1 cellular context compared by ENCODE assay signal in the genomic region with DNA sequence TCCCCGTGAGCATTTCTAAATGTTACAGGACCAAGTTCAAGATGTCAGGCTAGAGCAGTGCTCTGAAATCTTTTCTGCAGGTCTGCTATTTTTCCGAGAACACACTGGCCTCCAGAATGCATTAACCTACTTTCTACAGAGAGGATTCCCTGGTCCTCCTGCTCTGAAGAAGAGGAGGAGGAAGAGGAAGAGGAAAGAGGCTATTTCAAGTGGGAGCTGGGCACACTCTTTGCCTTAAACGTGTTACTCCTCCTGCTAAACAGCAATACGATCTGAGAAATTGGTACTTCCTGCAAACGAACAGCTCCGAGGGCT.
TF ChIP-seq lines count a peak whose summit lies in the region.

No MANE protein-coding gene starts in this region.

TF ChIP-seq in GM23338, 12 proteins besides CTCF, POLR2A, EP300 and RAD21 (continued from another document):
- TF ChIP-seq, protein P1, sequence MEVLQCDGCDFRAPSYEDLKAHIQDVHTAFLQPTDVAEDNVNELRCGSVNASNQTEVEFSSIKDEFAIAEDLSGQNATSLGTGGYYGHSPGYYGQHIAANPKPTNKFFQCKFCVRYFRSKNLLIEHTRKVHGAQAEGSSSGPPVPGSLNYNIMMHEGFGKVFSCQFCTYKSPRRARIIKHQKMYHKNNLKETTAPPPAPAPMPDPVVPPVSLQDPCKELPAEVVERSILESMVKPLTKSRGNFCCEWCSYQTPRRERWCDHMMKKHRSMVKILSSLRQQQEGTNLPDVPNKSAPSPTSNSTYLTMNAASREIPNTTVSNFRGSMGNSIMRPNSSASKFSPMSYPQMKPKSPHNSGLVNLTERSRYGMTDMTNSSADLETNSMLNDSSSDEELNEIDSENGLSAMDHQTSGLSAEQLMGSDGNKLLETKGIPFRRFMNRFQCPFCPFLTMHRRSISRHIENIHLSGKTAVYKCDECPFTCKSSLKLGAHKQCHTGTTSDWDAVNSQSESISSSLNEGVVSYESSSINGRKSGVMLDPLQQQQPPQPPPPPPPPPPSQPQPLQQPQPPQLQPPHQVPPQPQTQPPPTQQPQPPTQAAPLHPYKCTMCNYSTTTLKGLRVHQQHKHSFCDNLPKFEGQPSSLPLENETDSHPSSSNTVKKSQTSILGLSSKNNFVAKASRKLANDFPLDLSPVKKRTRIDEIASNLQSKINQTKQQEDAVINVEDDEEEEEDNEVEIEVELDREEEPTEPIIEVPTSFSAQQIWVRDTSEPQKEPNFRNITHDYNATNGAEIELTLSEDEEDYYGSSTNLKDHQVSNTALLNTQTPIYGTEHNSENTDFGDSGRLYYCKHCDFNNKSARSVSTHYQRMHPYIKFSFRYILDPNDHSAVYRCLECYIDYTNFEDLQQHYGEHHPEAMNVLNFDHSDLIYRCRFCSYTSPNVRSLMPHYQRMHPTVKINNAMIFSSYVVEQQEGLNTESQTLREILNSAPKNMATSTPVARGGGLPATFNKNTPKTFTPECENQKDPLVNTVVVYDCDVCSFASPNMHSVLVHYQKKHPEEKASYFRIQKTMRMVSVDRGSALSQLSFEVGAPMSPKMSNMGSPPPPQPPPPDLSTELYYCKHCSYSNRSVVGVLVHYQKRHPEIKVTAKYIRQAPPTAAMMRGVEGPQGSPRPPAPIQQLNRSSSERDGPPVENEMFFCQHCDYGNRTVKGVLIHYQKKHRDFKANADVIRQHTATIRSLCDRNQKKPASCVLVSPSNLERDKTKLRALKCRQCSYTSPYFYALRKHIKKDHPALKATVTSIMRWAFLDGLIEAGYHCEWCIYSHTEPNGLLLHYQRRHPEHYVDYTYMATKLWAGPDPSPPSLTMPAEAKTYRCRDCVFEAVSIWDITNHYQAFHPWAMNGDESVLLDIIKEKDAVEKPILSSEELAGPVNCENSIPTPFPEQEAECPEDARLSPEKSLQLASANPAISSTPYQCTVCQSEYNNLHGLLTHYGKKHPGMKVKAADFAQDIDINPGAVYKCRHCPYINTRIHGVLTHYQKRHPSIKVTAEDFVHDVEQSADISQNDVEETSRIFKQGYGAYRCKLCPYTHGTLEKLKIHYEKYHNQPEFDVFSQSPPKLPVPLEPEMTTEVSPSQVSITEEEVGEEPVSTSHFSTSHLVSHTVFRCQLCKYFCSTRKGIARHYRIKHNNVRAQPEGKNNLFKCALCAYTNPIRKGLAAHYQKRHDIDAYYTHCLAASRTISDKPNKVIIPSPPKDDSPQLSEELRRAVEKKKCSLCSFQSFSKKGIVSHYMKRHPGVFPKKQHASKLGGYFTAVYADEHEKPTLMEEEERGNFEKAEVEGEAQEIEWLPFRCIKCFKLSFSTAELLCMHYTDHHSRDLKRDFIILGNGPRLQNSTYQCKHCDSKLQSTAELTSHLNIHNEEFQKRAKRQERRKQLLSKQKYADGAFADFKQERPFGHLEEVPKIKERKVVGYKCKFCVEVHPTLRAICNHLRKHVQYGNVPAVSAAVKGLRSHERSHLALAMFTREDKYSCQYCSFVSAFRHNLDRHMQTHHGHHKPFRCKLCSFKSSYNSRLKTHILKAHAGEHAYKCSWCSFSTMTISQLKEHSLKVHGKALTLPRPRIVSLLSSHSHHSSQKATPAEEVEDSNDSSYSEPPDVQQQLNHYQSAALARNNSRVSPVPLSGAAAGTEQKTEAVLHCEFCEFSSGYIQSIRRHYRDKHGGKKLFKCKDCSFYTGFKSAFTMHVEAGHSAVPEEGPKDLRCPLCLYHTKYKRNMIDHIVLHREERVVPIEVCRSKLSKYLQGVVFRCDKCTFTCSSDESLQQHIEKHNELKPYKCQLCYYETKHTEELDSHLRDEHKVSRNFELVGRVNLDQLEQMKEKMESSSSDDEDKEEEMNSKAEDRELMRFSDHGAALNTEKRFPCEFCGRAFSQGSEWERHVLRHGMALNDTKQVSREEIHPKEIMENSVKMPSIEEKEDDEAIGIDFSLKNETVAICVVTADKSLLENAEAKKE (CRISPR knock-in tag; IDR thresholded peaks at IDR 0.05): no peak
- no peak for TF ChIP-seq EZH2phosphoT487 (IDR thresholded peaks at IDR 0.05; ENCODE audit: unreplicated experiment)
- no peak for TF ChIP-seq ZNF114 (CRISPR knock-in tag; IDR thresholded peaks at IDR 0.05)
- TF ChIP-seq, protein P2, sequence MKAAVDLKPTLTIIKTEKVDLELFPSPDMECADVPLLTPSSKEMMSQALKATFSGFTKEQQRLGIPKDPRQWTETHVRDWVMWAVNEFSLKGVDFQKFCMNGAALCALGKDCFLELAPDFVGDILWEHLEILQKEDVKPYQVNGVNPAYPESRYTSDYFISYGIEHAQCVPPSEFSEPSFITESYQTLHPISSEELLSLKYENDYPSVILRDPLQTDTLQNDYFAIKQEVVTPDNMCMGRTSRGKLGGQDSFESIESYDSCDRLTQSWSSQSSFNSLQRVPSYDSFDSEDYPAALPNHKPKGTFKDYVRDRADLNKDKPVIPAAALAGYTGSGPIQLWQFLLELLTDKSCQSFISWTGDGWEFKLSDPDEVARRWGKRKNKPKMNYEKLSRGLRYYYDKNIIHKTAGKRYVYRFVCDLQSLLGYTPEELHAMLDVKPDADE (IDR thresholded peaks at IDR 0.05): no peak
